In the genomic region with DNA sequence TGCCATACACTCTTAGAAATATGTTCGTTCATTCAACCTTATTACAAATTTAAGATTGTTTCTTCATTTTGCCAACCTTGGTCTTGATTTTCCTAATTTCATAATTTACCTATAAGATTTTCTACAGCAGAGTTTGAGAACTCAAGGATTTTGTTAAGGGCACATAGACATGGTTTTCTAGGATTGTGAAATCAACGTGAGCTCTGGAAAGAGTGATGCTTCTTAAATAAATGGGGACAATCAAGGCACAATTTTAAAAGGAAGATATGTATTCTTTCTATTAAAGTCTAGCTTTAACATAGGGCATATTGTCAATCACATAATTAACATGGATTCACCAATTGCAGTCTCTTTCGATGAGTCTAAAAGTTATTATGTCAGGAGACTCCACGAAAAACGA, we compare ENCODE assay signal across 8 cellular contexts.
"Had no signal": no experiment of that assay in that cellular context is flagged by ENCODE, and none has a peak within 500 bp of the region (broad histone marks: within the 10 kb centered on the region; RNA-seq: fewer than 3 reads in every experiment).

No MANE protein-coding gene starts in this region.

- H3K27ac ChIP-seq: HL-60, KMS-11 had no signal

- ATAC-seq: HepG2 had no signal

- H3K9ac ChIP-seq: KMS-11 had no signal

- H3K27ac Mint-ChIP-seq: IgD-negative memory B cell had no signal

- FAIRE-seq: HepG2, HTR-8/SVneo had no signal

- H3K4me1 Mint-ChIP-seq: IgD-negative memory B cell had no signal

- DNase-seq: IMR-90, KBM-7, KG1 had no signal

- H3K4me2 ChIP-seq: KMS-11 had no signal

- H3K4me3 Mint-ChIP-seq: IgD-negative memory B cell had no signal
